8 cellular contexts compared by ENCODE assay signal in genomic region chr7:125670926-125671572, GRCh38.
DNase-seq lines count a peak whose midpoint lies in the region; ATAC-seq lines count a peak whose summit lies in the region.

No MANE protein-coding gene starts in this region.

- DNase-seq in DMS153 (lab: John Stamatoyannopoulos, UW) = peak; percentile 3
- DNase-seq in HT-29 (ENCODE audit: low spot score) = peak; percentile 43
- peak; percentile 45 for DNase-seq in adipocyte (ENCODE audit: low read depth)
- DNase-seq in medulla oblongata (ENCODE audit: extremely low spot score) = peak; percentile 32
- no peak for DNase-seq in NCI-H2196 (lab: John Stamatoyannopoulos, UW; ENCODE audit: unreplicated experiment)
- DNase-seq in activated CD8-positive, alpha-beta memory T cell treated with anti-CD3 and anti-CD28 coated beads, Interleukin-2, amount 10 ng/mL, durations not matched to agents 7 days and 5 days = no peak

- no peak overlapping the region for H3K27ac Mint-ChIP-seq in activated CD8-positive, alpha-beta memory T cell treated with anti-CD3 and anti-CD28 coated beads, Interleukin-2, amount 10 ng/mL, durations not matched to agents 7 days and 5 days

- no peaks in the 10 kb centered on the region for H3K27me3 Mint-ChIP-seq in activated CD8-positive, alpha-beta memory T cell treated with anti-CD3 and anti-CD28 coated beads, Interleukin-2, amount 10 ng/mL, durations not matched to agents 7 days and 5 days

- no peaks in the 10 kb centered on the region for H3K36me3 ChIP-seq in adipocyte (ENCODE audit: control insufficient read depth, insufficient read depth, low read length, severe bottlenecking)

- ATAC-seq in HG02588 (IDR thresholded peaks at IDR 0.05; ENCODE audit: unreplicated experiment) (no peak), GM19328 (IDR thresholded peaks at IDR 0.05; ENCODE audit: unreplicated experiment) (no peak)
- no peak for ATAC-seq in activated CD8-positive, alpha-beta memory T cell treated with anti-CD3 and anti-CD28 coated beads, Interleukin-2, amount 10 ng/mL, durations not matched to agents 7 days and 5 days

- H3K4me3 Mint-ChIP-seq in activated CD8-positive, alpha-beta memory T cell treated with anti-CD3 and anti-CD28 coated beads, Interleukin-2, amount 10 ng/mL, durations not matched to agents 7 days and 5 days = no peak overlapping the region

- no peaks in the 10 kb centered on the region for H3K4me1 Mint-ChIP-seq in activated CD8-positive, alpha-beta memory T cell treated with anti-CD3 and anti-CD28 coated beads, Interleukin-2, amount 10 ng/mL, durations not matched to agents 7 days and 5 days

- no peak overlapping the region for H3K9ac ChIP-seq in adipocyte (ENCODE audit: low read length)

- no peaks in the 10 kb centered on the region for H3K4me1 ChIP-seq in adipocyte (ENCODE audit: control insufficient read depth, insufficient read depth, low read length)

- CTCF ChIA-PET in activated CD8-positive, alpha-beta memory T cell treated with anti-CD3 and anti-CD28 coated beads, Interleukin-2, amount 10 ng/mL, durations not matched to agents 7 days and 5 days (lab: Charles Lee) = no interaction called here

- H3K27me3 ChIP-seq in adipocyte (replicated peaks; ENCODE audit: control insufficient read depth, insufficient read depth, low read length) = no peaks in the 10 kb centered on the region

- no peaks in the 10 kb centered on the region for H3K9me3 ChIP-seq in adipocyte (ENCODE audit: control insufficient read depth, low read length)

- no peaks in the 10 kb centered on the region for H3K36me3 Mint-ChIP-seq in activated CD8-positive, alpha-beta memory T cell treated with anti-CD3 and anti-CD28 coated beads, Interleukin-2, amount 10 ng/mL, durations not matched to agents 7 days and 5 days

- H3K4me3 ChIP-seq in adipocyte (ENCODE audit: low read length) = no peak overlapping the region

- peaks cover 4% of the 10 kb centered on the region for H3K9me3 Mint-ChIP-seq in activated CD8-positive, alpha-beta memory T cell treated with anti-CD3 and anti-CD28 coated beads, Interleukin-2, amount 10 ng/mL, durations not matched to agents 7 days and 5 days (ENCODE audit: low read depth)

Comparison
In these comparisons a context has a peak if more than half of its experiments do, and no peak if none do; other contexts are left out.
1. DNase-seq: peak in DMS153 (single experiment), HT-29 (single experiment), adipocyte (single experiment) and medulla oblongata (single experiment); none in NCI-H2196 (single experiment) and activated CD8-positive, alpha-beta memory T cell treated with anti-CD3 and anti-CD28 coated beads, Interleukin-2, amount 10 ng/mL, durations not matched to agents 7 days and 5 days (single experiment).